In genomic region chrX:133380882-133381619, GRCh38 we compare ENCODE assay signal across 23 cellular contexts. TPM values are rescaled to one million over a fixed set of nuclear protein-coding genes. Genes with fewer than 3 reads are reported as not detected.
A peak's percentile ranks its signal among the peaks of the same experiment; 100 is the strongest.
DNase-seq lines count a peak whose midpoint lies in the region; ATAC-seq, FAIRE-seq and TF ChIP-seq lines count a peak whose summit lies in the region.
"Had no signal": no experiment of that assay in that cellular context is flagged by ENCODE, and none has a peak within 500 bp of the region (broad histone marks: within the 10 kb centered on the region; RNA-seq: fewer than 3 reads in every experiment).

No MANE protein-coding gene starts in this region.

- H3K4me3 ChIP-seq in left ventricle myocardium inferior, result no peak overlapping the region
- H3K4me3 ChIP-seq: dorsolateral prefrontal cortex, gastroesophageal sphincter, transverse colon had no signal

- H3K4me1 ChIP-seq in foreskin keratinocyte (no peaks in the 10 kb centered on the region), left ventricle myocardium inferior (peaks cover 2% of the 10 kb centered on the region)

- POLR2A ChIA-PET in HEK293T (lab: Yijun Ruan, JAX), result no interaction called here

- no peaks in the 10 kb centered on the region for H3K9me3 ChIP-seq in left ventricle myocardium inferior (replicated peaks)
- H3K9me3 ChIP-seq: gastroesophageal sphincter, transverse colon had no signal

- H3K27ac ChIP-seq in foreskin keratinocyte (no peak overlapping the region), left ventricle myocardium inferior (replicated peaks) (no peak overlapping the region)
- H3K27ac ChIP-seq: dorsolateral prefrontal cortex, gastroesophageal sphincter, KMS-11, transverse colon had no signal

- intact Hi-C loops in left ventricle myocardium inferior (cut with micrococcal nuclease), result no loop called here

- H3K36me3 ChIP-seq in left ventricle myocardium inferior, result no peaks in the 10 kb centered on the region
- H3K36me3 ChIP-seq: gastroesophageal sphincter, transverse colon had no signal

- peak; percentile 47 for ATAC-seq in GM21367 (IDR thresholded peaks at IDR 0.05; ENCODE audit: unreplicated experiment)
- ATAC-seq in HG02938 (IDR thresholded peaks at IDR 0.05; ENCODE audit: unreplicated experiment), result peak; percentile 66
- no peak for ATAC-seq in foreskin keratinocyte
- ATAC-seq: gastroesophageal sphincter; naive thymus-derived CD8-positive, alpha-beta T cell had no signal

- peak; percentile 89 for FAIRE-seq in GM18507 (lab: Jason Lieb, UNC)
- FAIRE-seq: TTC549 had no signal

- no peaks in the 10 kb centered on the region for H3K27me3 ChIP-seq in foreskin keratinocyte
- H3K27me3 ChIP-seq in left ventricle myocardium inferior (ENCODE audit: low read depth), result no peaks in the 10 kb centered on the region
- H3K27me3 ChIP-seq: gastroesophageal sphincter, transverse colon had no signal

- CTCF ChIA-PET in HEK293T (lab: Yijun Ruan, JAX), result no interaction called here

- no peak for DNase-seq in GM18507 (ENCODE audit: extremely low spot score, insufficient read length, low read depth)
- DNase-seq in fibroblast of gingiva (ENCODE audit: low read depth), result peak; percentile 1
- DNase-seq in HEK293T (ENCODE audit: extremely low spot score), result no peak
- no peak for DNase-seq in activated CD4-positive, CD25-positive, alpha-beta regulatory T cell (lab: John Stamatoyannopoulos, UW)
- no peak for DNase-seq in foreskin keratinocyte
- no peak for DNase-seq in left ventricle myocardium inferior
- DNase-seq: activated CD4-positive, alpha-beta T cell treated with anti-CD3 and anti-CD28 coated beads, Interleukin-2, amount 10 ng/mL, durations not matched to agents 7 days and 5 days; amygdala; caudate nucleus; DND-41; dorsolateral prefrontal cortex; mesenchymal stem cell; naive thymus-derived CD8-positive, alpha-beta T cell; NCI-H1092 treated with DMSO at 0.1 percent for 48 hours; NCI-H2081 treated with DMSO at 0.1 percent for 48 hours; SW 1271; transverse colon had no signal

- no peak for TF ChIP-seq CTCF in foreskin keratinocyte (conservative IDR thresholded peaks at IDR 0.05)
- TF ChIP-seq CTCF in left ventricle myocardium inferior (IDR thresholded peaks at IDR 0.05; ENCODE audit: borderline replicate concordance), result no peak

TF ChIP-seq in HEK293T, 16 proteins besides CTCF, POLR2A, EP300 and RAD21:
- TF ChIP-seq FOXK2 (IDR thresholded peaks at IDR 0.05) (no peak), TARDBP (IDR thresholded peaks at IDR 0.05) (no peak), LEF1 (IDR thresholded peaks at IDR 0.05; ENCODE audit: borderline replicate concordance) (no peak), PKNOX1 (IDR thresholded peaks at IDR 0.05) (no peak), NFRKB (IDR thresholded peaks at IDR 0.05) (no peak), ELF4 (IDR thresholded peaks at IDR 0.05) (no peak), L3MBTL2 (conservative IDR thresholded peaks at IDR 0.05) (no peak), CTBP1 (IDR thresholded peaks at IDR 0.05; ENCODE audit: borderline replicate concordance) (no peak), BHLHE40 (IDR thresholded peaks at IDR 0.05; ENCODE audit: borderline replicate concordance) (no peak), SUZ12 (IDR thresholded peaks at IDR 0.05) (no peak), HDGF (IDR thresholded peaks at IDR 0.05; ENCODE audit: borderline replicate concordance) (no peak), FOXM1 (IDR thresholded peaks at IDR 0.05; ENCODE audit: borderline replicate concordance) (no peak), ZNF384 (IDR thresholded peaks at IDR 0.05) (no peak), SP1 (IDR thresholded peaks at IDR 0.05) (no peak), FOXA1 (IDR thresholded peaks at IDR 0.05) (no peak), ARNT (IDR thresholded peaks at IDR 0.05) (no peak)

RNA-seq across cellular contexts. Expression of gene GPC4, which starts 34.2 kb away (rescaled TPM):
- total RNA-seq in foreskin keratinocyte (2.1 and 7.0 TPM in 2 replicates), left ventricle myocardium inferior (7.1 TPM)
- 1.3 and 3.9 TPM in 2 replicates for polyA plus RNA-seq in foreskin keratinocyte
- total RNA-seq: activated CD4-positive, alpha-beta T cell treated with anti-CD3 and anti-CD28 coated beads, Interleukin-2, amount 10 ng/mL, durations not matched to agents 7 days and 5 days; naive thymus-derived CD8-positive, alpha-beta T cell; NCI-H460 had no signal
- polyA plus RNA-seq: naive thymus-derived CD8-positive, alpha-beta T cell had no signal
